In the genomic region with DNA sequence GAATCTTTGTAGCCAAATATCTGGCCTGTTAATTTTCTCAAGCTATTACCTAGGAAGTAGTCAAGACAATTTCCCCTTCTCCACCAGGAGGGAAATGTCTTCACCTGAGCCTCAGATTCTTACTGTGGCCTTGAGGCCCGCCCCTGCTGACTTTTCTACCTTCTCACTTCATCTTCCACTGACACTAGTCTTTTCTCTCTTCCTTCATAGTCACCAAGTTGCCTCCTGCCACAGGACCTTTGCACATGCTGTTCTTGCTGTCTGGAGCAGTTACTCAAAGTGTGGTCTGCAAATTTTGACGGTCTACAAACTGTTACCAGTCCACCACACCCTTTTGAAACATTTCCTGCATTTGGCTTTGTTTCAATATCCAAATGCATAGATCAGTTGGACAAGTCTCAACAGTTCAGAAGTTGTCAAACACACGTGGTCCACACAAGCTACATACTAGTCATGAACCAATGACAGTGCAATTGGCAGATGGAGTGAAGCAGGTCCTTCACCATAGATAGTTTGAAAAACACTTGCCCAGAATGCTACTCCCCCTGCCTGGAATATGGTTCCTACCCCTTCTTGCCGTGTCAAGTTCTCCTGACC, we compare ENCODE assay signal across 26 cellular contexts.
"Had no signal": no experiment of that assay in that cellular context is flagged by ENCODE, and none has a peak within 500 bp of the region (broad histone marks: within the 10 kb centered on the region; RNA-seq: fewer than 3 reads in every experiment).

No MANE protein-coding gene starts in this region.

- H3K4me1 Mint-ChIP-seq: T-cell had no signal

- FAIRE-seq: astrocyte, endometrium, frontal cortex, islet of Langerhans, pancreas had no signal

- H3K4me3 ChIP-seq: pancreas, psoas muscle, right atrium auricular region, spleen, thyroid gland, upper lobe of right lung had no signal

- H3K4me3 Mint-ChIP-seq: activated CD8-positive, alpha-beta T cell treated with anti-CD3 and anti-CD28 coated beads, Interleukin-2, amount 10 ng/mL, durations not matched to agents 7 days and 5 days; activated naive CD8-positive, alpha-beta T cell; activated T-helper 1 cell treated with anti-CD3 and anti-CD28 coated beads, Interleukin-12 subunit alpha, Interleukin-12 subunit beta, Interleukin-2, Interleukin-4 antibody, amounts not matched to agents 30 ng/mL and 10 ng/mL and 1 ng/mL, durations not matched to agents 14 hours and 24 hours and 36 hours; nephron; T-cell; T-helper 2 cell treated with Interferon-gamma antibody and Interleukin-4, amounts not matched to agents 5 μg/mL and 100 μg/mL, for 36 hours had no signal

- H3K36me3 ChIP-seq: pancreas, right atrium auricular region, thyroid gland, upper lobe of right lung had no signal

- H3K9me3 Mint-ChIP-seq: nephron; T-helper 2 cell treated with Interferon-gamma antibody and Interleukin-4, amounts not matched to agents 5 μg/mL and 100 μg/mL, for 36 hours had no signal

- DNase-seq: activated CD4-positive, alpha-beta T cell treated with anti-CD3 and anti-CD28 coated beads for 1 hour; activated CD4-positive, alpha-beta T cell treated with anti-CD3 and anti-CD28 coated beads, Interleukin-2, amount 50 U/mL, for 1 hour; activated CD8-positive, alpha-beta T cell treated with anti-CD3 and anti-CD28 coated beads, Interleukin-2, amount 10 ng/mL, durations not matched to agents 7 days and 5 days; activated naive CD4-positive, alpha-beta T cell; cerebellar nuclear complex; effector CD4-positive, alpha-beta T cell; left cardiac atrium; mesenchymal stem cell; pancreas; psoas muscle; spleen; stimulated activated CD4-positive, alpha-beta T cell treated with anti-CD3 and anti-CD28 coated beads, Interleukin-4, amount 100 ng/mL, for 1 hour; stimulated activated naive CD8-positive, alpha-beta T cell treated with anti-CD3 and anti-CD28 coated beads, Interleukin-15, Interleukin-2, amounts not matched to agents 100 U/mL and 50 U/mL, for 24 hours; T-cell had no signal

- ATAC-seq: activated CD8-positive, alpha-beta T cell treated with anti-CD3 and anti-CD28 coated beads, Interleukin-2, amount 10 ng/mL, durations not matched to agents 7 days and 5 days; pancreas; psoas muscle; stimulated activated naive CD8-positive, alpha-beta T cell treated with anti-CD3 and anti-CD28 coated beads, Interleukin-15, Interleukin-2, amounts not matched to agents 100 U/mL and 50 U/mL, for 24 hours; T-cell had no signal

- H3K4me1 ChIP-seq: psoas muscle had no signal

- H3K27me3 Mint-ChIP-seq: activated naive CD8-positive, alpha-beta T cell had no signal

- H3K36me3 Mint-ChIP-seq: T-cell had no signal

- H3K9me3 ChIP-seq: pancreas, psoas muscle, right atrium auricular region, spleen, thyroid gland, upper lobe of right lung had no signal

- H3K27me3 ChIP-seq: pancreas, right atrium auricular region, spleen, thyroid gland, upper lobe of right lung had no signal

- H3K27ac Mint-ChIP-seq: activated CD8-positive, alpha-beta T cell treated with anti-CD3 and anti-CD28 coated beads, Interleukin-2, amount 10 ng/mL, durations not matched to agents 7 days and 5 days; activated naive CD8-positive, alpha-beta T cell; activated T-helper 1 cell treated with anti-CD3 and anti-CD28 coated beads, Interleukin-12 subunit alpha, Interleukin-12 subunit beta, Interleukin-2, Interleukin-4 antibody, amounts not matched to agents 30 ng/mL and 10 ng/mL and 1 ng/mL, durations not matched to agents 14 hours and 24 hours and 36 hours; T-cell; T-helper 2 cell treated with Interferon-gamma antibody and Interleukin-4, amounts not matched to agents 5 μg/mL and 100 μg/mL, for 36 hours had no signal

- H3K27ac ChIP-seq: pancreas, psoas muscle, right atrium auricular region, thyroid gland, upper lobe of right lung, VCaP had no signal
